ENCODE assay signal across 14 cellular contexts in the genomic region with DNA sequence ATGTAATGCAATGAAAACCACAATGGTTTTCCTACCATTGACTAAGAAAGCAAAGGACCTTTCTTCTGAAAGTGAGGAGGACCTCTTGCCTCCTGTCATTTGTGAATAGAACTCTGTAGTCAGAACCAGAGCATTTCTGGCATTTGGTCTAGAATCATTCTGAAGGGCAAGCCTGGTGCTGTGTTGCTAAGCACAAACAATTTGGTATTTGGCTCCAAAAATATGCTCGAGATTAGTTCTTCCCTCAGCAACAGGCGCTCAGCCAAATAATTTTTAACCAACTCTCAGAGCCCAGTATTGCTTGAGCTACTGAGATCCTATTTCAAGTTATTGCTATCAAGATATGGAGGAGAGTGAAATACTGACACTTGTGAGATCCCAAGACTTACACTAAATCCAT.
A peak's percentile ranks its signal among the peaks of the same experiment; 100 is the strongest.
DNase-seq lines count a peak whose midpoint lies in the region; ATAC-seq and TF ChIP-seq lines count a peak whose summit lies in the region.
"Had no signal": no experiment of that assay in that cellular context is flagged by ENCODE, and none has a peak within 500 bp of the region (broad histone marks: within the 10 kb centered on the region; RNA-seq: fewer than 3 reads in every experiment).

No MANE protein-coding gene starts in this region.

- POLR2A ChIA-PET in AG04449 (lab: Yijun Ruan, JAX), result interaction anchor here (0.7 kb wide), 1 partner anchor 1481 kb away, joined by 3 read pairs; no protein-coding TSS in a partner anchor

- ATAC-seq in GM21367 (IDR thresholded peaks at IDR 0.05; ENCODE audit: unreplicated experiment) (no peak), GM19324 (IDR thresholded peaks at IDR 0.05; ENCODE audit: low FRiP score, unreplicated experiment) (no peak)
- ATAC-seq: psoas muscle, T-helper 17 cell had no signal

- no peak overlapping the region for H3K4me3 ChIP-seq in AG04449 (ENCODE audit: low read depth, low read length)
- H3K4me3 ChIP-seq: psoas muscle had no signal

- CTCF ChIA-PET in AG04449 (lab: Yijun Ruan, JAX), result no interaction called here

- DNase-seq in AG04449 (ENCODE audit: low read depth, low spot score) (peak; percentile 49), M059J (ENCODE audit: low read depth) (peak; percentile 53), cerebellar nuclear complex (lab: John Stamatoyannopoulos, UW) (peak; percentile 72 to 93), kidney tubule cell (ENCODE audit: low spot score) (peak; percentile 4), germinal center (ENCODE audit: low spot score) (no peak)
- DNase-seq in stimulated activated CD4-positive, alpha-beta T cell treated with anti-CD3 and anti-CD28 coated beads, Interleukin-4, amount 100 ng/mL, for 4 hours, result no peak
- DNase-seq: activated effector memory CD4-positive, alpha-beta T cell treated with anti-CD3 and anti-CD28 coated beads, Interleukin-2, amount 50 U/mL, for 16 hours; BE2C; H7; NCI-H2227 treated with DMSO at 0.1 percent for 48 hours; psoas muscle; T-helper 17 cell had no signal

- no peak for TF ChIP-seq CTCF in AG04449 (IDR thresholded peaks at IDR 0.05; ENCODE audit: insufficient read depth, low read length, missing control alignments)

Comparison
In these comparisons a context has a peak if more than half of its experiments do, and no peak if none do; other contexts are left out.
1. DNase-seq: peak in AG04449 (single experiment), M059J (single experiment), cerebellar nuclear complex (2 of 2) and kidney tubule cell (single experiment); none in germinal center (single experiment) and stimulated activated CD4-positive, alpha-beta T cell treated with anti-CD3 and anti-CD28 coated beads, Interleukin-4, amount 100 ng/mL, for 4 hours (0 of 2).